In genomic region chr19:45469835-45470146, GRCh38 we compare ENCODE assay signal across 8 cellular contexts. TPM values are rescaled to one million over a fixed set of nuclear protein-coding genes. Genes with fewer than 3 reads are reported as not detected.
DNase-seq lines count a peak whose midpoint lies in the region; ATAC-seq lines count a peak whose summit lies in the region.

No MANE protein-coding gene starts in this region.

- H3K4me1 Mint-ChIP-seq in effector memory CD8-positive, alpha-beta T cell (ENCODE audit: low read depth in 2 of 2), result peaks cover 42 to 56% of the 10 kb centered on the region in 2 donors

- H3K9me3 Mint-ChIP-seq in effector memory CD8-positive, alpha-beta T cell, result no peaks in the 10 kb centered on the region

- in situ Hi-C loops in SK-MEL-5 (cut with HindIII; ENCODE audit: low pct_unique_long_range_greater_than_20kb, low sequenced_read_pairs), result no loop called here

- H3K27me3 ChIP-seq in muscle layer of duodenum (ENCODE audit: low read depth, low read length), result no peaks in the 10 kb centered on the region

- peak overlapping the region; percentile 94 to 98 for H3K4me3 Mint-ChIP-seq in effector memory CD8-positive, alpha-beta T cell

- peaks cover 88% of the 10 kb centered on the region for H3K36me3 Mint-ChIP-seq in effector memory CD8-positive, alpha-beta T cell (ENCODE audit: insufficient read depth)

- H3K4me1 ChIP-seq in muscle layer of duodenum (ENCODE audit: control insufficient read depth in 1 of 2, insufficient read depth in 2 of 2, low read length in 2 of 2), result peaks cover 0 to 26% of the 10 kb centered on the region in 2 donors

- peak overlapping the region; percentile 95 for H3K27ac ChIP-seq in muscle layer of duodenum (ENCODE audit: low read length)

- ATAC-seq in HG02571 (IDR thresholded peaks at IDR 0.05; ENCODE audit: unreplicated experiment) (peak; percentile 38), GM18520 (IDR thresholded peaks at IDR 0.05; ENCODE audit: unreplicated experiment) (no peak), GM19452 (IDR thresholded peaks at IDR 0.05; ENCODE audit: unreplicated experiment) (no peak), HG03342 (IDR thresholded peaks at IDR 0.05; ENCODE audit: unreplicated experiment) (no peak)
- ATAC-seq in effector memory CD8-positive, alpha-beta T cell (replicated peaks), result peak; percentile 22

- H3K36me3 ChIP-seq in muscle layer of duodenum (ENCODE audit: control insufficient read depth in 1 of 2, insufficient read depth in 2 of 2, low read length in 2 of 2), result peaks cover 15 to 24% of the 10 kb centered on the region in 2 donors

- DNase-seq in ELR (ENCODE audit: low read depth), result peak; percentile 88
- peak; percentile 88 for DNase-seq in SK-MEL-5 (ENCODE audit: low read depth, low spot score)
- DNase-seq in effector memory CD8-positive, alpha-beta T cell, result no peak

- H3K27ac Mint-ChIP-seq in effector memory CD8-positive, alpha-beta T cell, result peak overlapping the region; percentile 96 to 100

- H3K4me3 ChIP-seq in muscle layer of duodenum (ENCODE audit: low read depth in 1 of 2, low read length in 2 of 2), result peak overlapping the region; percentile 92 to 95

- no peaks in the 10 kb centered on the region for H3K9me3 ChIP-seq in muscle layer of duodenum (ENCODE audit: control insufficient read depth in 1 of 2, low read length in 2 of 2)

- peaks cover 0 to 13% of the 10 kb centered on the region in 2 donors for H3K27me3 Mint-ChIP-seq in effector memory CD8-positive, alpha-beta T cell

RNA-seq across cellular contexts. Expression of gene FOSB, which starts 2.0 kb away (rescaled TPM):
- total RNA-seq in SK-MEL-5 (2014; rRNA removed; shearing (Covaris generic)), result 0.13 and 0.42 TPM in 2 replicates
- 0.81 and 3.8 TPM in 2 replicates for polyA plus RNA-seq in SK-MEL-5 (2015; cell fraction: cytosol; rRNA removed)
- polyA plus RNA-seq in SK-MEL-5 (2015; cell fraction: nucleus; rRNA removed), result 1.5 and 3.8 TPM in 2 replicates

RNA-seq across cellular contexts. Expression of gene RTN2, which starts 27.1 kb away (rescaled TPM):
- 10.0 and 12.8 TPM in 2 replicates for total RNA-seq in SK-MEL-5 (2014; rRNA removed; shearing (Covaris generic))
- polyA plus RNA-seq in SK-MEL-5 (2015; cell fraction: cytosol; rRNA removed), result 25.9 and 29.0 TPM in 2 replicates
- polyA plus RNA-seq in SK-MEL-5 (2015; cell fraction: nucleus; rRNA removed), result 9.4 and 10.4 TPM in 2 replicates

RNA-seq across cellular contexts. Expression of gene PPM1N, which starts 28.5 kb away (rescaled TPM):
- 0.74 and 1.9 TPM in 2 replicates for total RNA-seq in SK-MEL-5 (2014; rRNA removed; shearing (Covaris generic))
- polyA plus RNA-seq in SK-MEL-5 (2015; cell fraction: cytosol; rRNA removed), result 0.68 and 1.7 TPM in 2 replicates
- polyA plus RNA-seq in SK-MEL-5 (2015; cell fraction: nucleus; rRNA removed), result 2.3 and 7.7 TPM in 2 replicates

RNA-seq across cellular contexts. Expression of gene VASP, which starts 37.5 kb away (rescaled TPM):
- total RNA-seq in SK-MEL-5 (2014; rRNA removed; shearing (Covaris generic)), result 42.6 and 44.1 TPM in 2 replicates
- polyA plus RNA-seq in SK-MEL-5 (2015; cell fraction: cytosol; rRNA removed), result 94.0 and 106 TPM in 2 replicates
- 31.7 and 46.7 TPM in 2 replicates for polyA plus RNA-seq in SK-MEL-5 (2015; cell fraction: nucleus; rRNA removed)

RNA-seq across cellular contexts. Expression of gene ERCC1, which starts 46.1 kb away (rescaled TPM):
- total RNA-seq in SK-MEL-5 (2014; rRNA removed; shearing (Covaris generic)), result 125 and 138 TPM in 2 replicates
- 104 and 133 TPM in 2 replicates for polyA plus RNA-seq in SK-MEL-5 (2015; cell fraction: cytosol; rRNA removed)
- polyA plus RNA-seq in SK-MEL-5 (2015; cell fraction: nucleus; rRNA removed), result 81.9 and 96.6 TPM in 2 replicates

Comparison
In these comparisons a context has a peak if more than half of its experiments do, and no peak if none do; other contexts are left out.
1. DNase-seq: peak in ELR (single experiment) and SK-MEL-5 (single experiment); none in effector memory CD8-positive, alpha-beta T cell (0 of 3).
2. ATAC-seq: peak in HG02571 (single experiment) and effector memory CD8-positive, alpha-beta T cell (single experiment); none in GM18520 (single experiment), GM19452 (single experiment) and HG03342 (single experiment).